1 cellular context compared by ENCODE assay signal in genomic region chr2:12176621-12177020, GRCh38.
TF ChIP-seq lines count a peak whose summit lies in the region.

No MANE protein-coding gene starts in this region.

TF ChIP-seq in K562, 482 proteins besides CTCF, POLR2A, EP300 and RAD21 (continued from another document):
- TF ChIP-seq KDM5B (IDR thresholded peaks at IDR 0.05; ENCODE audit: insufficient replicate concordance, low read depth, low read length): no peak
- TF ChIP-seq HOMEZ (CRISPR knock-in tag; IDR thresholded peaks at IDR 0.05): no peak
- no peak for TF ChIP-seq ZBTB17 (CRISPR knock-in tag; IDR thresholded peaks at IDR 0.05)
- TF ChIP-seq, protein P1, sequence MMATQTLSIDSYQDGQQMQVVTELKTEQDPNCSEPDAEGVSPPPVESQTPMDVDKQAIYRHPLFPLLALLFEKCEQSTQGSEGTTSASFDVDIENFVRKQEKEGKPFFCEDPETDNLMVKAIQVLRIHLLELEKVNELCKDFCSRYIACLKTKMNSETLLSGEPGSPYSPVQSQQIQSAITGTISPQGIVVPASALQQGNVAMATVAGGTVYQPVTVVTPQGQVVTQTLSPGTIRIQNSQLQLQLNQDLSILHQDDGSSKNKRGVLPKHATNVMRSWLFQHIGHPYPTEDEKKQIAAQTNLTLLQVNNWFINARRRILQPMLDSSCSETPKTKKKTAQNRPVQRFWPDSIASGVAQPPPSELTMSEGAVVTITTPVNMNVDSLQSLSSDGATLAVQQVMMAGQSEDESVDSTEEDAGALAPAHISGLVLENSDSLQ (IDR thresholded peaks at IDR 0.05): peak; percentile 11; the same call in 1 of the 2 replicates
- 0 out of 2 replicates have a peak, but pooled peaks have one; percentile 15 for TF ChIP-seq FOXP1 (CRISPR knock-in tag; IDR thresholded peaks at IDR 0.05)
- TF ChIP-seq FOXA1 (IDR thresholded peaks at IDR 0.05; ENCODE audit: borderline replicate concordance): no peak
- TF ChIP-seq, protein P2, sequence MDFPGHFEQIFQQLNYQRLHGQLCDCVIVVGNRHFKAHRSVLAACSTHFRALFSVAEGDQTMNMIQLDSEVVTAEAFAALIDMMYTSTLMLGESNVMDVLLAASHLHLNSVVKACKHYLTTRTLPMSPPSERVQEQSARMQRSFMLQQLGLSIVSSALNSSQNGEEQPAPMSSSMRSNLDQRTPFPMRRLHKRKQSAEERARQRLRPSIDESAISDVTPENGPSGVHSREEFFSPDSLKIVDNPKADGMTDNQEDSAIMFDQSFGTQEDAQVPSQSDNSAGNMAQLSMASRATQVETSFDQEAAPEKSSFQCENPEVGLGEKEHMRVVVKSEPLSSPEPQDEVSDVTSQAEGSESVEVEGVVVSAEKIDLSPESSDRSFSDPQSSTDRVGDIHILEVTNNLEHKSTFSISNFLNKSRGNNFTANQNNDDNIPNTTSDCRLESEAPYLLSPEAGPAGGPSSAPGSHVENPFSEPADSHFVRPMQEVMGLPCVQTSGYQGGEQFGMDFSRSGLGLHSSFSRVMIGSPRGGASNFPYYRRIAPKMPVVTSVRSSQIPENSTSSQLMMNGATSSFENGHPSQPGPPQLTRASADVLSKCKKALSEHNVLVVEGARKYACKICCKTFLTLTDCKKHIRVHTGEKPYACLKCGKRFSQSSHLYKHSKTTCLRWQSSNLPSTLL (IDR thresholded peaks at IDR 0.05): no peak
- peak in 1 of 2 experiments; percentile 13; a peak in 1 of 4 replicates for TF ChIP-seq FOXK2 (conservative IDR thresholded peaks at IDR 0.05 in 1 of 2, IDR thresholded peaks at IDR 0.05 in 1 of 2; ENCODE audit: low read depth in 2 of 2)
- no peak for TF ChIP-seq SP2 (IDR thresholded peaks at IDR 0.05; ENCODE audit: extremely low read depth, low read depth, low read length, poor library complexity, severe bottlenecking)
- TF ChIP-seq TBL1XR1 (IDR thresholded peaks at IDR 0.05; ENCODE audit: low read length in 2 of 2): no peak
- TF ChIP-seq POLR2H (tag; IDR thresholded peaks at IDR 0.05; ENCODE audit: low read depth): peak; percentile 13; the same call in 1 of the 2 replicates
- TF ChIP-seq ZNF224 (CRISPR knock-in tag; IDR thresholded peaks at IDR 0.05): no peak
- TF ChIP-seq ZNF766 (CRISPR knock-in tag; conservative IDR thresholded peaks at IDR 0.05): 0 out of 2 replicates have a peak, but pooled peaks have one; percentile 30
- TF ChIP-seq PURB (CRISPR knock-in tag; IDR thresholded peaks at IDR 0.05; ENCODE audit: low read depth): no peak
- no peak for TF ChIP-seq MAFF (IDR thresholded peaks at IDR 0.05; ENCODE audit: low read length)
